Comparison of ENCODE assay signal across 25 cellular contexts in genomic region chr10:87724789-87725188, GRCh38.
"Had no signal": no experiment of that assay in that cellular context is flagged by ENCODE, and none has a peak within 500 bp of the region (broad histone marks: within the 10 kb centered on the region; RNA-seq: fewer than 3 reads in every experiment).

No MANE protein-coding gene starts in this region.

- H3K4me1 ChIP-seq: colonic mucosa, esophagus muscularis mucosa had no signal

- ATAC-seq: effector memory CD8-positive, alpha-beta T cell; esophagus mucosa; foreskin keratinocyte; gastrocnemius medialis; gastroesophageal sphincter; heart left ventricle; heart right ventricle had no signal

- DNase-seq: colonic mucosa; cortex of kidney; dermis blood vessel endothelial cell; dorsolateral prefrontal cortex; effector CD4-positive, alpha-beta T cell; effector CD8-positive, alpha-beta T cell; effector memory CD4-positive, alpha-beta T cell; effector memory CD8-positive, alpha-beta T cell; endodermal cell; erythroblast; esophagus squamous epithelium; foreskin fibroblast; foreskin keratinocyte; foreskin melanocyte; gastrocnemius medialis; glutamatergic neuron; head of caudate nucleus; heart left ventricle; heart right ventricle had no signal

- H3K27ac Mint-ChIP-seq: dendritic cell treated with granulocyte-macrophage colony-stimulating factor and Interleukin-4, amounts not matched to agents 40 ng/mL and 50 ng/mL, for 4 days; effector memory CD8-positive, alpha-beta T cell; endodermal cell had no signal

- H3K9me3 Mint-ChIP-seq: dendritic cell treated with granulocyte-macrophage colony-stimulating factor and Interleukin-4, amounts not matched to agents 40 ng/mL and 50 ng/mL, for 4 days; effector memory CD8-positive, alpha-beta T cell; endodermal cell had no signal

- H3K36me3 ChIP-seq: colonic mucosa, esophagus squamous epithelium, gastrocnemius medialis had no signal

- H3K27me3 ChIP-seq: colonic mucosa, esophagus muscularis mucosa, gastrocnemius medialis, gastroesophageal sphincter, heart left ventricle, heart right ventricle had no signal

- H3K4me3 Mint-ChIP-seq: dendritic cell treated with granulocyte-macrophage colony-stimulating factor and Interleukin-4, amounts not matched to agents 40 ng/mL and 50 ng/mL, for 4 days; effector memory CD8-positive, alpha-beta T cell; endodermal cell had no signal

- H3K27ac ChIP-seq: colonic mucosa, coronary artery, dorsolateral prefrontal cortex, epithelial cell of prostate, esophagus muscularis mucosa, esophagus squamous epithelium, foreskin keratinocyte, gastrocnemius medialis, gastroesophageal sphincter, heart left ventricle, heart right ventricle had no signal

- H3K27me3 Mint-ChIP-seq: dendritic cell treated with granulocyte-macrophage colony-stimulating factor and Interleukin-4, amounts not matched to agents 40 ng/mL and 50 ng/mL, for 4 days had no signal

- H3K9me3 ChIP-seq: colonic mucosa, esophagus muscularis mucosa, esophagus squamous epithelium, gastrocnemius medialis, gastroesophageal sphincter, heart left ventricle, heart right ventricle had no signal

- H3K4me3 ChIP-seq: colonic mucosa, coronary artery, dorsolateral prefrontal cortex, esophagus muscularis mucosa, esophagus squamous epithelium, gastrocnemius medialis, gastroesophageal sphincter, heart left ventricle, heart right ventricle had no signal
